41 cellular contexts compared by ENCODE assay signal in the genomic region with DNA sequence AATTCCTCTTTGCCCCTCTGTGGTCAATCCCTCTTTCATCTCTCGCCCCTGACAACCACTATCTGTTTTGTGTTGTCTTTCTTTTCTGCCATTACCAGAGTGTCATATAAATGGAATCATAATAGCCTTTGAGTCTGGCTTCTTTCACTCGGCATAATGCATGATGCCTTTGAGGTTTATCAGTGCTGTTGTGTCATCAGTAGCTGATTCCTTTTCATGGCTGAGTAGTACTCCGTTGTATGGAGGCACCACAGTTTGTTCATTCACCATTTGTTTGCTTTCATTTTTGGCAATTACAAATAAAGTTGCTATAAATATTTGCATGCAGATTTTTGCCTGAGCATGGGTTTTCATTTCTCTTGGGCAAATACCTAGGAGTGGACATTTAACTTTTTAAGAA. TPM values are rescaled to one million over a fixed set of nuclear protein-coding genes. Genes with fewer than 3 reads are reported as not detected.
DNase-seq lines count a peak whose midpoint lies in the region; ATAC-seq, FAIRE-seq and TF ChIP-seq lines count a peak whose summit lies in the region.
"Had no signal": no experiment of that assay in that cellular context is flagged by ENCODE, and none has a peak within 500 bp of the region (broad histone marks: within the 10 kb centered on the region; RNA-seq: fewer than 3 reads in every experiment).

No MANE protein-coding gene starts in this region.

- no peak overlapping the region for H4K8ac ChIP-seq in H1 (ENCODE audit: extremely low read depth, insufficient read depth, low read length)

- DNase-seq in K562 (ENCODE audit: extremely low read depth in 1 of 4, low spot score in 3 of 4): no peak
- no peak for DNase-seq in H1 (ENCODE audit: low read depth in 1 of 2, low spot score in 2 of 2)
- no peak for DNase-seq in thyroid gland
- DNase-seq in upper lobe of left lung: no peak
- DNase-seq in immature natural killer cell: no peak
- no peak for DNase-seq in HAP-1 (ENCODE audit: low spot score in 2 of 2)
- no peak for DNase-seq in stimulated activated naive B cell treated with anti-CD40 and anti-IgM and Interleukin-4, amounts not matched to agents 10 μg/mL and 1 μg/mL and 100 μg/mL, for 72 hours
- DNase-seq: 8988T; ACHN; AML-193; BE2C; C1 segment of cervical spinal cord; Caco-2; Calu3; CD4-positive, alpha-beta memory T cell; CD4-positive, alpha-beta T cell; CD4-positive, CD25-positive, alpha-beta regulatory T cell; CD8-positive, alpha-beta memory T cell; CD8-positive, alpha-beta T cell; COR-L47; DMS 273 treated with DMSO at 0.1 percent for 48 hours; DMS153; DMS53; DMS79; DMS79 treated with DMSO at 0.1 percent for 48 hours; DND-41; EL had no signal

- no peak overlapping the region for H2BK15ac ChIP-seq in H1 (ENCODE audit: low read length)

- POLR2A ChIA-PET in HEK293 (lab: Yijun Ruan, JAX) (no interaction called here), K562 (lab: Yijun Ruan, JAX) (no interaction called here), H1 (lab: Charles Lee; ENCODE audit: partially characterized antibody) (no interaction called here)

- H3K36me3 ChIP-seq in HEK293 (ENCODE audit: control insufficient read depth in 2 of 2, insufficient read depth in 1 of 2, low read length in 2 of 2) (no peaks in the 10 kb centered on the region), K562 (ENCODE audit: control insufficient read depth, insufficient read depth, low read length) (no peaks in the 10 kb centered on the region), H1 (ENCODE audit: control insufficient read depth in 2 of 4, insufficient read depth in 4 of 4, low read length in 3 of 4) (no peaks in the 10 kb centered on the region), thyroid gland (no peaks in the 10 kb centered on the region), upper lobe of left lung (no peaks in the 10 kb centered on the region), HAP-1 (replicated peaks) (no peaks in the 10 kb centered on the region)
- H3K36me3 ChIP-seq: BE2C; BLaER1; BLaER1 treated with 17β-estradiol and CSF1 and Interleukin-3, amounts not matched to agents 10 nM and 100 nM had no signal

- no peak overlapping the region for H3K18ac ChIP-seq in H1 (ENCODE audit: extremely low read depth, low read length)

- no peak overlapping the region for H2AFZ ChIP-seq in K562 (ENCODE audit: low read depth, low read length)
- no peak overlapping the region for H2AFZ ChIP-seq in H1 (ENCODE audit: low read length)

- H3K9me3 Mint-ChIP-seq in immature natural killer cell: no peaks in the 10 kb centered on the region
- H3K9me3 Mint-ChIP-seq in stimulated activated naive B cell treated with anti-CD40 and anti-IgM and Interleukin-4, amounts not matched to agents 10 μg/mL and 1 μg/mL and 100 μg/mL, for 72 hours: peaks cover 2 to 10% of the 10 kb centered on the region in 2 donors
- H3K9me3 Mint-ChIP-seq: CD14-positive monocyte; CD4-positive, alpha-beta T cell; CD8-positive, alpha-beta memory T cell; CD8-positive, alpha-beta T cell had no signal

- 31% methylated on average over 3 of the region's 3 CpGs for WGBS in K562 (ENCODE audit: insufficient coverage, low coverage, missing lambda C conversion rate)
- WGBS in H1 (ENCODE audit: extremely low coverage in 1 of 2, insufficient coverage in 1 of 2, insufficient read length in 1 of 2, insufficient replicate concordance in 2 of 2, low coverage in 1 of 2, low lambda C conversion rate in 2 of 2, missing lambda C conversion rate in 1 of 2), 2 experiments: 88% methylated on average over 3 of the region's 3 CpGs; no CpG with 5 or more reads in 1 of the 2 experiments
- 94 to 96% methylated on average over 3 of the region's 3 CpGs for WGBS in thyroid gland, 2 donors
- WGBS in upper lobe of left lung, 2 donors: 89 to 92% methylated on average over 3 of the region's 3 CpGs

- H3K27me3 ChIP-seq in K562 (ENCODE audit: control insufficient read depth in 2 of 2, insufficient read depth in 2 of 2, low read length in 2 of 2) (peaks cover 0 to 5% of the 10 kb centered on the region in 2 experiments; a peak in 2 of 5 replicates), H1 (replicated peaks in 1 of 4; ENCODE audit: control insufficient read depth in 3 of 4, extremely low read depth in 1 of 4, insufficient read depth in 3 of 4, low read length in 3 of 4) (no peaks in the 10 kb centered on the region), thyroid gland (no peaks in the 10 kb centered on the region), upper lobe of left lung (no peaks in the 10 kb centered on the region), HAP-1 (ENCODE audit: low read depth) (no peaks in the 10 kb centered on the region)
- H3K27me3 ChIP-seq: BE2C; BLaER1; BLaER1 treated with 17β-estradiol and CSF1 and Interleukin-3, amounts not matched to agents 10 nM and 100 nM had no signal

- TF ChIP-seq POLR2A in K562 (conservative IDR thresholded peaks at IDR 0.05): no peak
- no peak for TF ChIP-seq POLR2A in H1 (IDR thresholded peaks at IDR 0.05; ENCODE audit: control extremely low read depth in 1 of 2, low read depth in 2 of 2, low read length in 2 of 2)
- no peak for TF ChIP-seq POLR2A in thyroid gland (IDR thresholded peaks at IDR 0.05)
- TF ChIP-seq POLR2A in upper lobe of left lung (IDR thresholded peaks at IDR 0.05): no peak

- H3K4me3 ChIP-seq in HEK293 (ENCODE audit: low read depth, low read length): no peak overlapping the region
- no peak overlapping the region for H3K4me3 ChIP-seq in K562
- no peak overlapping the region for H3K4me3 ChIP-seq in H1 (ENCODE audit: extremely low read depth in 1 of 4, insufficient read depth in 2 of 4, low read depth in 3 of 4, low read length in 4 of 4)
- H3K4me3 ChIP-seq in thyroid gland (replicated peaks in 1 of 3): no peak overlapping the region
- H3K4me3 ChIP-seq in upper lobe of left lung: no peak overlapping the region
- H3K4me3 ChIP-seq in HAP-1: no peak overlapping the region
- H3K4me3 ChIP-seq: A549; BLaER1; BLaER1 treated with 17β-estradiol and CSF1 and Interleukin-3, amounts not matched to agents 10 nM and 100 nM had no signal

- no peak for TF ChIP-seq EP300 in K562 (IDR thresholded peaks at IDR 0.05; ENCODE audit: low read length)
- TF ChIP-seq EP300 in H1 (IDR thresholded peaks at IDR 0.05; ENCODE audit: borderline replicate concordance in 1 of 2, low read depth in 2 of 2, low read length in 2 of 2): no peak
- no peak for TF ChIP-seq EP300 in upper lobe of left lung (IDR thresholded peaks at IDR 0.05)

- CTCF ChIA-PET in HEK293 (lab: Yijun Ruan, JAX) (no interaction called here), K562 (lab: Yijun Ruan, JAX; ENCODE audit: low intra/inter-chr PET ratio) (no interaction called here), H1 (lab: Charles Lee; ENCODE audit: partially characterized antibody) (interaction anchor here (1.9 kb wide), 1 partner anchor 18 kb away, joined by 5 read pairs; no protein-coding TSS in a partner anchor)

- intact Hi-C loops in K562 (cut with micrococcal nuclease): no loop called here
- intact Hi-C loops in thyroid gland (cut with DNase I): no loop called here

- H3K9me3 ChIP-seq in HEK293 (ENCODE audit: control insufficient read depth, insufficient read depth, low read depth, low read length) (no peaks in the 10 kb centered on the region), K562 (replicated peaks; ENCODE audit: control insufficient read depth, insufficient read depth, low read depth, low read length) (no peaks in the 10 kb centered on the region), H1 (ENCODE audit: insufficient read depth in 2 of 2, low read depth in 1 of 2, low read length in 1 of 2) (peaks cover 0 to 4% of the 10 kb centered on the region in 2 experiments), thyroid gland (no peaks in the 10 kb centered on the region), upper lobe of left lung (no peaks in the 10 kb centered on the region), HAP-1 (no peaks in the 10 kb centered on the region)
- H3K9me3 ChIP-seq: A549; BE2C; BLaER1; BLaER1 treated with 17β-estradiol and CSF1 and Interleukin-3, amounts not matched to agents 10 nM and 100 nM; Caco-2 had no signal

- no peak overlapping the region for H2AK5ac ChIP-seq in H1 (ENCODE audit: low read depth, low read length)

- no peak overlapping the region for H3K56ac ChIP-seq in H1 (replicated peaks; ENCODE audit: insufficient read length, low read depth, low read length)

- H3K4me1 Mint-ChIP-seq in immature natural killer cell: peaks cover 8 to 10% of the 10 kb centered on the region in 2 donors
- H3K4me1 Mint-ChIP-seq in stimulated activated naive B cell treated with anti-CD40 and anti-IgM and Interleukin-4, amounts not matched to agents 10 μg/mL and 1 μg/mL and 100 μg/mL, for 72 hours: peaks cover 2 to 6% of the 10 kb centered on the region in 2 donors
- H3K4me1 Mint-ChIP-seq: CD14-positive monocyte; CD4-positive, alpha-beta memory T cell; CD4-positive, CD25-positive, alpha-beta regulatory T cell; CD8-positive, alpha-beta memory T cell had no signal

- H3K36me3 Mint-ChIP-seq in immature natural killer cell: peaks cover 0 to 3% (median 0%) of the 10 kb centered on the region in 3 donors
- no peaks in the 10 kb centered on the region for H3K36me3 Mint-ChIP-seq in stimulated activated naive B cell treated with anti-CD40 and anti-IgM and Interleukin-4, amounts not matched to agents 10 μg/mL and 1 μg/mL and 100 μg/mL, for 72 hours
- H3K36me3 Mint-ChIP-seq: CD14-positive monocyte; CD4-positive, alpha-beta memory T cell; CD4-positive, CD25-positive, alpha-beta regulatory T cell; CD8-positive, alpha-beta memory T cell; CD8-positive, alpha-beta T cell had no signal

- H4K5ac ChIP-seq in H1 (ENCODE audit: insufficient read length, low read depth, low read length): no peak overlapping the region

- no peaks in the 10 kb centered on the region for H3K79me1 ChIP-seq in H1 (ENCODE audit: low read depth, low read length)

- no peak overlapping the region for H2BK5ac ChIP-seq in H1 (ENCODE audit: low read depth, low read length)

- BruUV-seq in K562 (replicated peaks; lab: Mats Ljungman, UMichigan): no TSS peak

- H3K23ac ChIP-seq in H1 (ENCODE audit: insufficient read length): no peak overlapping the region

- TF ChIP-seq CTCF in HEK293 (tag by site-specific recombination; IDR thresholded peaks at IDR 0.05) (no peak), K562 (IDR thresholded peaks at IDR 0.05 in 2 of 3, conservative IDR thresholded peaks at IDR 0.05 in 1 of 3; ENCODE audit: insufficient read depth in 2 of 3, low read depth in 1 of 3, low read length in 3 of 3) (no peak), H1 (IDR thresholded peaks at IDR 0.05; ENCODE audit: control extremely low read depth in 1 of 3, insufficient read depth in 1 of 3, low read depth in 1 of 3, low read length in 3 of 3) (no peak), thyroid gland (IDR thresholded peaks at IDR 0.05) (no peak), upper lobe of left lung (IDR thresholded peaks at IDR 0.05) (no peak)

- H2BK12ac ChIP-seq in H1 (ENCODE audit: low read depth, low read length): 0 out of 2 replicates have a peak overlapping the region, but pooled peaks have one; percentile 33

- H3K14ac ChIP-seq in H1 (ENCODE audit: insufficient read length): no peak overlapping the region

- no peak overlapping the region for H3K27ac Mint-ChIP-seq in immature natural killer cell
- no peak overlapping the region for H3K27ac Mint-ChIP-seq in stimulated activated naive B cell treated with anti-CD40 and anti-IgM and Interleukin-4, amounts not matched to agents 10 μg/mL and 1 μg/mL and 100 μg/mL, for 72 hours
- H3K27ac Mint-ChIP-seq: B cell; CD14-positive monocyte; CD4-positive, alpha-beta memory T cell; CD4-positive, alpha-beta T cell; CD4-positive, CD25-positive, alpha-beta regulatory T cell; CD8-positive, alpha-beta memory T cell; CD8-positive, alpha-beta T cell had no signal

- no peak overlapping the region for H3K4me3 Mint-ChIP-seq in immature natural killer cell
- H3K4me3 Mint-ChIP-seq in stimulated activated naive B cell treated with anti-CD40 and anti-IgM and Interleukin-4, amounts not matched to agents 10 μg/mL and 1 μg/mL and 100 μg/mL, for 72 hours: no peak overlapping the region
- H3K4me3 Mint-ChIP-seq: B cell; CD14-positive monocyte; CD4-positive, alpha-beta memory T cell; CD4-positive, alpha-beta T cell; CD4-positive, CD25-positive, alpha-beta regulatory T cell; CD8-positive, alpha-beta memory T cell; CD8-positive, alpha-beta T cell had no signal

- in situ Hi-C loops in K562 (cut with MboI) (no loop called here), HAP-1 (cut with MboI; ENCODE audit: low sequenced_read_pairs) (no loop called here)

- no peak overlapping the region for H4K91ac ChIP-seq in H1 (replicated peaks; ENCODE audit: insufficient read length, low read length)

- no peaks in the 10 kb centered on the region for H3K23me2 ChIP-seq in H1 (ENCODE audit: low read depth, low read length)

- peak overlapping the region; percentile 57 for H2BK120ac ChIP-seq in H1 (replicated peaks; ENCODE audit: low read depth, low read length)

- TF ChIP-seq RAD21 in K562 (CRISPR knock-in tag; conservative IDR thresholded peaks at IDR 0.05 in 1 of 2, IDR thresholded peaks at IDR 0.05 in 1 of 2) (no peak), H1 (IDR thresholded peaks at IDR 0.05 in 1 of 2, conservative IDR thresholded peaks at IDR 0.05 in 1 of 2; ENCODE audit: low read depth in 2 of 2, low read length in 2 of 2) (no peak)

- no peaks in the 10 kb centered on the region for H3K9me1 ChIP-seq in K562 (ENCODE audit: control insufficient read depth, insufficient read depth, low read length)

- ATAC-seq in K562: no peak
- no peak for ATAC-seq in upper lobe of left lung (ENCODE audit: low FRiP score in 2 of 2)
- no peak for ATAC-seq in stimulated activated naive B cell treated with anti-CD40 and anti-IgM and Interleukin-4, amounts not matched to agents 10 μg/mL and 1 μg/mL and 100 μg/mL, for 72 hours (replicated peaks)
- ATAC-seq: CD8-positive, alpha-beta T cell had no signal

- H3K4me1 ChIP-seq in HEK293 (ENCODE audit: control insufficient read depth, insufficient read depth, low read length) (no peaks in the 10 kb centered on the region), K562 (replicated peaks in 1 of 2; ENCODE audit: control insufficient read depth in 2 of 2, insufficient read depth in 2 of 2, low read length in 2 of 2) (no peaks in the 10 kb centered on the region), H1 (replicated peaks in 1 of 4; ENCODE audit: control insufficient read depth in 3 of 4, insufficient read depth in 4 of 4, low read length in 3 of 4) (peaks cover 3 to 16% (median 8%) of the 10 kb centered on the region in 4 experiments; a peak in 6 of 7 replicates), thyroid gland (peaks cover 52 to 63% of the 10 kb centered on the region in 2 donors), upper lobe of left lung (no peaks in the 10 kb centered on the region), HAP-1 (no peaks in the 10 kb centered on the region)
- H3K4me1 ChIP-seq: A549; BE2C; BLaER1; BLaER1 treated with 17β-estradiol and CSF1 and Interleukin-3, amounts not matched to agents 10 nM and 100 nM; Caco-2 had no signal

- no peaks in the 10 kb centered on the region for H3K79me2 ChIP-seq in K562 (ENCODE audit: control insufficient read depth, insufficient read depth, low read length)
- no peaks in the 10 kb centered on the region for H3K79me2 ChIP-seq in H1 (ENCODE audit: control insufficient read depth in 1 of 2, insufficient read depth in 2 of 2, low read length in 2 of 2)

- H4K20me1 ChIP-seq in K562 (replicated peaks; ENCODE audit: control insufficient read depth, insufficient read depth, low read length) (no peaks in the 10 kb centered on the region), H1 (replicated peaks in 1 of 2; ENCODE audit: control insufficient read depth in 1 of 2, insufficient read depth in 2 of 2, low read length in 2 of 2) (no peaks in the 10 kb centered on the region)
- H4K20me1 ChIP-seq: BLaER1; BLaER1 treated with 17β-estradiol and CSF1 and Interleukin-3, amounts not matched to agents 10 nM and 100 nM had no signal

- no peak overlapping the region for H3K4me2 ChIP-seq in K562 (ENCODE audit: insufficient read depth, low read length)
- H3K4me2 ChIP-seq in H1 (ENCODE audit: insufficient read depth in 1 of 2, low read depth in 2 of 2, low read length in 2 of 2): no peak overlapping the region
- H3K4me2 ChIP-seq: A549; BLaER1; BLaER1 treated with 17β-estradiol and CSF1 and Interleukin-3, amounts not matched to agents 10 nM and 100 nM had no signal

- no peak overlapping the region for H3K4ac ChIP-seq in H1 (replicated peaks; ENCODE audit: insufficient read length, low read depth, low read length)

- FAIRE-seq in K562 (lab: Jason Lieb, UNC): no peak
- no peak for FAIRE-seq in H1 (lab: Jason Lieb, UNC)
- FAIRE-seq: A204.1, A549, D721Med had no signal

- no peak overlapping the region for H3K9ac ChIP-seq in K562 (ENCODE audit: insufficient read depth in 1 of 2, low read depth in 2 of 2, low read length in 2 of 2)
- H3K9ac ChIP-seq in H1 (replicated peaks in 1 of 4; ENCODE audit: extremely low read depth in 1 of 4, low read depth in 3 of 4, low read length in 3 of 4): no peak overlapping the region
- H3K9ac ChIP-seq: BLaER1; BLaER1 treated with 17β-estradiol and CSF1 and Interleukin-3, amounts not matched to agents 10 nM and 100 nM had no signal

- peaks cover 0 to 3% (median 2%) of the 10 kb centered on the region in 3 donors for H3K27me3 Mint-ChIP-seq in immature natural killer cell (ENCODE audit: low read depth in 3 of 3)
- no peaks in the 10 kb centered on the region for H3K27me3 Mint-ChIP-seq in stimulated activated naive B cell treated with anti-CD40 and anti-IgM and Interleukin-4, amounts not matched to agents 10 μg/mL and 1 μg/mL and 100 μg/mL, for 72 hours
- H3K27me3 Mint-ChIP-seq: CD4-positive, alpha-beta T cell had no signal

- 0 out of 2 replicates have a peak overlapping the region, but pooled peaks have one; percentile 32 for H2BK20ac ChIP-seq in H1 (ENCODE audit: low read length)

- H3K27ac ChIP-seq in HEK293 (ENCODE audit: extremely low read depth, low read depth, low read length) (no peak overlapping the region), K562 (ENCODE audit: extremely low read depth, low read depth, low read length) (no peak overlapping the region), H1 (ENCODE audit: low read depth, low read length) (no peak overlapping the region), thyroid gland (peak overlapping the region in 2 of 3 donors; percentile 1 to 92), upper lobe of left lung (no peak overlapping the region)
- H3K27ac ChIP-seq: 22Rv1; A549; BLaER1; BLaER1 treated with 17β-estradiol and CSF1 and Interleukin-3, amounts not matched to agents 10 nM and 100 nM; C4-2B had no signal

RNA-seq across cellular contexts. Expression of gene WSCD2, which starts 47.2 kb away (rescaled TPM):
- total RNA-seq in K562 (2011; cell fraction: chromatin; rRNA removed; ENCODE audit: low replicate concordance): 0.65 and 4.6 TPM in 2 replicates
- 0.33 and 1.8 TPM in 2 replicates for total RNA-seq in K562 (2011; cell fraction: nucleolus; rRNA removed)
- total RNA-seq in K562 (2011; cell fraction: nucleoplasm; rRNA removed): 2.8 and 3.4 TPM in 2 replicates
- total RNA-seq in K562 (2014; rRNA removed) (4.0 and 4.9 TPM in 2 replicates), K562 (2014; rRNA removed; fragmentation: Illumina TruSeq; extraction: Trizol) (3.0 TPM in 2 replicates), K562 (2015; rRNA removed; fragmentation: Illumina TruSeq; extraction: Trizol) (13.9 and 14.1 TPM in 2 replicates), K562 (2021) (4.0 and 5.0 TPM in 2 replicates), thyroid gland (100 to 1,000 TPM in 1 of 4 donors, 10 to 100 TPM in 3; 35.5 to 117 (median 81.4) TPM), upper lobe of left lung (1 to 10 TPM in 1 of 6 donors, under 1 TPM in 5; 0.17 to 1.0 (median 0.71) TPM)
- polyA plus RNA-seq in K562 (2011; rRNA removed) (0.88 and 0.91 TPM in 2 replicates), K562 (2014; fragmentation: Illumina TruSeq; extraction: Trizol) (2.8 and 5.2 TPM in 2 replicates), K562 (2014; fragmentation: Nextera tagmentation; extraction: Ambion mirVana) (under 1 TPM; 0.72 to 0.89 TPM), K562 (2014; rRNA removed) (4.1 and 6.0 TPM in 2 replicates), H1 (2011; rRNA removed) (0.99 and 1.3 TPM in 2 replicates), immature natural killer cell (not detected)
- 0.15 and 0.38 TPM in 2 replicates for polyA plus RNA-seq in K562 (2011; cell fraction: cytosol; rRNA removed)
- 0.50 and 1.4 TPM in 2 replicates for polyA plus RNA-seq in K562 (2011; cell fraction: nucleus; rRNA removed)
- polyA plus RNA-seq in K562 (2012): 9.3 and 12.5 TPM in 2 replicates
- polyA minus RNA-seq in K562 (2011; rRNA and poly(A)+ RNA removed): 0.11 and 0.57 TPM in 2 replicates
- polyA minus RNA-seq in K562 (2011; cell fraction: cytosol; rRNA and poly(A)+ RNA removed): 1.2 TPM in 1 of 2 replicates, not detected in the other
- 0.67 and 3.7 TPM in 2 replicates for polyA minus RNA-seq in K562 (2011; cell fraction: nucleus; rRNA and poly(A)+ RNA removed)
- 1.7 and 2.2 TPM in 2 replicates for total RNA-seq in H1 (2021; fragmentation: NEBNext Ultra II Directional; extraction: Animal tissue kit (Norgen Biotek cat#: 25700))
- polyA plus RNA-seq in H1 (2011; cell fraction: cytosol; rRNA removed): 1.00 TPM
- 2.6 TPM for polyA plus RNA-seq in H1 (2011; cell fraction: nucleus; rRNA removed)
- polyA plus RNA-seq in H1 (2012, experiment 1 of 2): 1.1 to 2.5 TPM (median 1.3 TPM) in 4 replicates
- 1.1 TPM for polyA plus RNA-seq in H1 (2012, experiment 2 of 2)
- 0.73 TPM for polyA plus RNA-seq in H1 (2013, experiment 1 of 2)
- polyA plus RNA-seq in H1 (2013, experiment 2 of 2): 0.70 TPM
- polyA minus RNA-seq in H1 (2011; rRNA and poly(A)+ RNA removed): 1.7 and 5.8 TPM in 2 replicates
- polyA minus RNA-seq in H1 (2011; cell fraction: cytosol; rRNA and poly(A)+ RNA removed): 1.9 TPM
- polyA minus RNA-seq in H1 (2011; cell fraction: nucleus; rRNA and poly(A)+ RNA removed): 4.1 TPM
- total RNA-seq: A172; A673; Caco-2; Calu3; CD4-positive, alpha-beta memory T cell; CD4-positive, alpha-beta T cell; CD8-positive, alpha-beta memory T cell; CD8-positive, alpha-beta T cell had no signal
- polyA plus RNA-seq: A549; AG04450; BJ; CD14-positive monocyte; CD4-positive, alpha-beta memory T cell had no signal

Comparison
In these comparisons a context has a peak if more than half of its experiments do, and no peak if none do; other contexts are left out.
1. H3K27ac ChIP-seq: peak in thyroid gland (2 of 3); none in HEK293 (single experiment), K562 (single experiment), H1 (single experiment) and upper lobe of left lung (0 of 4).
2. Of the 44 proteins assayed by ChIP-seq in both K562 and HEK293: peak only in K562: none; only in HEK293: none; in both: ZNF146; in neither: 43.